Comparison of ENCODE assay signal across 8 cellular contexts in genomic region chr13:97434417-97435296, GRCh38. TPM values are rescaled to one million over a fixed set of nuclear protein-coding genes. Genes with fewer than 3 reads are reported as not detected.
A peak's percentile ranks its signal among the peaks of the same experiment; 100 is the strongest.
DNase-seq lines count a peak whose midpoint lies in the region; ATAC-seq, FAIRE-seq and TF ChIP-seq lines count a peak whose summit lies in the region.

No MANE protein-coding gene starts in this region.

- FAIRE-seq in RCC 7860 (lab: Jason Lieb, UNC): no peak

- peak overlapping the region; percentile 71 for H3K27ac Mint-ChIP-seq in activated CD4-positive, alpha-beta T cell treated with anti-CD3 and anti-CD28 coated beads for 36 hours
- peak overlapping the region; percentile 96 for H3K27ac Mint-ChIP-seq in dendritic cell treated with granulocyte-macrophage colony-stimulating factor and Interleukin-4, amounts not matched to agents 40 ng/mL and 50 ng/mL, for 4 days
- peak overlapping the region; percentile 76 for H3K27ac Mint-ChIP-seq in memory B cell

- POLR2A ChIA-PET in activated CD4-positive, alpha-beta T cell treated with anti-CD3 and anti-CD28 coated beads for 36 hours (lab: Charles Lee): no interaction called here

- peak; percentile 2 for ATAC-seq in GM19351 (IDR thresholded peaks at IDR 0.05; ENCODE audit: unreplicated experiment)
- no peak for ATAC-seq in activated CD4-positive, alpha-beta T cell treated with anti-CD3 and anti-CD28 coated beads for 36 hours
- ATAC-seq in memory B cell (ENCODE audit: low read depth): no peak

- peaks cover under 1% of the 10 kb centered on the region for H3K27me3 Mint-ChIP-seq in activated CD4-positive, alpha-beta T cell treated with anti-CD3 and anti-CD28 coated beads for 36 hours
- H3K27me3 Mint-ChIP-seq in dendritic cell treated with granulocyte-macrophage colony-stimulating factor and Interleukin-4, amounts not matched to agents 40 ng/mL and 50 ng/mL, for 4 days: no peaks in the 10 kb centered on the region
- no peaks in the 10 kb centered on the region for H3K27me3 Mint-ChIP-seq in memory B cell

- peaks cover 1% of the 10 kb centered on the region for H3K36me3 Mint-ChIP-seq in activated CD4-positive, alpha-beta T cell treated with anti-CD3 and anti-CD28 coated beads for 36 hours (ENCODE audit: low read depth)
- H3K36me3 Mint-ChIP-seq in dendritic cell treated with granulocyte-macrophage colony-stimulating factor and Interleukin-4, amounts not matched to agents 40 ng/mL and 50 ng/mL, for 4 days (ENCODE audit: low read depth): peaks cover 33% of the 10 kb centered on the region
- no peaks in the 10 kb centered on the region for H3K36me3 Mint-ChIP-seq in memory B cell

- in situ Hi-C loops in KBM-7 (cut with MboI; ENCODE audit: low pct_unique_long_range_greater_than_20kb, low sequenced_read_pairs): no loop called here

- H3K9me3 Mint-ChIP-seq in activated CD4-positive, alpha-beta T cell treated with anti-CD3 and anti-CD28 coated beads for 36 hours (ENCODE audit: low read depth): no peaks in the 10 kb centered on the region
- H3K9me3 Mint-ChIP-seq in dendritic cell treated with granulocyte-macrophage colony-stimulating factor and Interleukin-4, amounts not matched to agents 40 ng/mL and 50 ng/mL, for 4 days: no peaks in the 10 kb centered on the region
- no peaks in the 10 kb centered on the region for H3K9me3 Mint-ChIP-seq in memory B cell

- TF ChIP-seq CTCF in AG10803 (conservative IDR thresholded peaks at IDR 0.05; ENCODE audit: low read length): no peak

- no peak for DNase-seq in AG10803 (ENCODE audit: low read depth)
- peak; percentile 50 for DNase-seq in KBM-7
- peak; percentile 63 for DNase-seq in activated CD4-positive, alpha-beta T cell treated with anti-CD3 and anti-CD28 coated beads for 36 hours
- DNase-seq in memory B cell (ENCODE audit: low spot score in 2 of 2): peak in 1 of 2 donors; percentile 51
- peak; percentile 8 for DNase-seq in stimulated activated CD8-positive, alpha-beta memory T cell treated with anti-CD3 and anti-CD28 coated beads, Interleukin-12 subunit alpha, Interleukin-12 subunit beta, amount 100 ng/mL, for 1 hour (ENCODE audit: low read depth)
- DNase-seq in RCC 7860 (ENCODE audit: low spot score): no peak

- H3K4me1 Mint-ChIP-seq in activated CD4-positive, alpha-beta T cell treated with anti-CD3 and anti-CD28 coated beads for 36 hours: peaks cover 25% of the 10 kb centered on the region
- peaks cover 40% of the 10 kb centered on the region for H3K4me1 Mint-ChIP-seq in dendritic cell treated with granulocyte-macrophage colony-stimulating factor and Interleukin-4, amounts not matched to agents 40 ng/mL and 50 ng/mL, for 4 days (ENCODE audit: low read depth)
- peaks cover 15% of the 10 kb centered on the region for H3K4me1 Mint-ChIP-seq in memory B cell

- CTCF ChIA-PET in activated CD4-positive, alpha-beta T cell treated with anti-CD3 and anti-CD28 coated beads for 36 hours (lab: Charles Lee): interaction anchor here (0.7 to 1.2 kb wide), 3 partner anchors 14 to 223 kb away, joined by 3 read pairs; no protein-coding TSS in a partner anchor

- intact Hi-C loops in activated CD4-positive, alpha-beta T cell treated with anti-CD3 and anti-CD28 coated beads for 36 hours (cut with DNase I, micrococcal nuclease): loop anchor here (2.0 to 10.0 kb wide), 4 partner anchors 24 to 1757 kb away; partner anchors contain the start of genes DNAJC3 (in 1 of the 2) and STK24 (in 1 of the 2)
- intact Hi-C loops in dendritic cell treated with granulocyte-macrophage colony-stimulating factor and Interleukin-4, amounts not matched to agents 40 ng/mL and 50 ng/mL, for 4 days (cut with micrococcal nuclease): loop anchor here (5.0 to 10.0 kb wide), 2 partner anchors 67 to 370 kb away; no protein-coding TSS in a partner anchor

- H3K4me3 ChIP-seq in AG10803 (ENCODE audit: low read length): peak overlapping the region; percentile 80

- H3K4me3 Mint-ChIP-seq in activated CD4-positive, alpha-beta T cell treated with anti-CD3 and anti-CD28 coated beads for 36 hours: peak overlapping the region; percentile 94
- H3K4me3 Mint-ChIP-seq in dendritic cell treated with granulocyte-macrophage colony-stimulating factor and Interleukin-4, amounts not matched to agents 40 ng/mL and 50 ng/mL, for 4 days: peak overlapping the region; percentile 88
- H3K4me3 Mint-ChIP-seq in memory B cell: peak overlapping the region; percentile 88

RNA-seq across cellular contexts. Expression of gene RAP2A, which starts 0.7 kb away (rescaled TPM):
- 10 to 100 TPM; 12.3 to 15.5 TPM for total RNA-seq in activated CD4-positive, alpha-beta T cell treated with anti-CD3 and anti-CD28 coated beads for 36 hours

Comparison
In these comparisons a context has a peak if more than half of its experiments do, and no peak if none do; other contexts are left out.
1. DNase-seq: peak in KBM-7 (single experiment), activated CD4-positive, alpha-beta T cell treated with anti-CD3 and anti-CD28 coated beads for 36 hours (single experiment) and stimulated activated CD8-positive, alpha-beta memory T cell treated with anti-CD3 and anti-CD28 coated beads, Interleukin-12 subunit alpha, Interleukin-12 subunit beta, amount 100 ng/mL, for 1 hour (single experiment); none in AG10803 (single experiment) and RCC 7860 (single experiment).
2. Peak in every context shown above with its lines, with median percentiles within 50 percentile points of each other: H3K27ac Mint-ChIP-seq and H3K4me3 Mint-ChIP-seq.